In the genomic region with DNA sequence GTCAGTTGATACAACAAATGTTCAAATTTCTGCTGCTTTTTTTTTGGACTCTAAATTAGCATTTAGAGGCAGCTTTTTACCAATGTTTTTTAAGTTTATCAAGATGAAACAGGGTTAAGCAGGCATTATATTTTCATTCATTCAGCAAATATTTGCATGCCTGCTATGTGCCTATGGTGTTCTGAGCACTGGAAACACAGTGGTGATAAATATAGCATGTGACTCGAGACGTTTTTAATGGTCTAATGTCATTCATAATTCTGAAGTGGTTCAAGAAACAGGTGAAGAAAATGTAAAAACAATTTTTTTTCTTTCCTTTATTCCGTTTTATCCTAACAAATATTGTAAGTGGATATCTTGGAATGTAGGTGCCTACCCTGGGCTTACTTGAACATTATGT, we compare ENCODE assay signal across 25 cellular contexts.
"Had no signal": no experiment of that assay in that cellular context is flagged by ENCODE, and none has a peak within 500 bp of the region (broad histone marks: within the 10 kb centered on the region; RNA-seq: fewer than 3 reads in every experiment).

No MANE protein-coding gene starts in this region.

- H3K27me3 Mint-ChIP-seq: dendritic cell treated with granulocyte-macrophage colony-stimulating factor and Interleukin-4, amounts not matched to agents 40 ng/mL and 50 ng/mL, for 4 days; naive B cell; natural killer cell treated with Interleukin-12 subunit alpha and Interleukin-12 subunit beta and Interleukin-15 and Interleukin-18, amount 100 ng/mL, for 72 hours; stimulated activated naive B cell treated with anti-CD40 and anti-IgM and Interleukin-4, amounts not matched to agents 10 μg/mL and 1 μg/mL and 100 μg/mL, for 72 hours; stimulated activated naive CD8-positive, alpha-beta T cell treated with anti-CD3 and anti-CD28 coated beads, Interleukin-15, Interleukin-2, amounts not matched to agents 100 ng/mL and 50 ng/mL, for 24 hours had no signal

- H3K4me1 Mint-ChIP-seq: neural crest cell had no signal

- H3K36me3 Mint-ChIP-seq: mesothelial cell of epicardium; naive B cell; natural killer cell treated with Interleukin-12 subunit alpha and Interleukin-12 subunit beta and Interleukin-15 and Interleukin-18, amount 100 ng/mL, for 72 hours had no signal

- H3K27me3 ChIP-seq: gastrocnemius medialis, neutrophil, pancreas, right lobe of liver, tibial nerve, upper lobe of left lung had no signal

- H3K4me3 ChIP-seq: gastrocnemius medialis, mucosa of descending colon, pancreas, right lobe of liver, thoracic aorta, tibial nerve, upper lobe of left lung had no signal

- H3K9me3 ChIP-seq: gastrocnemius medialis, mucosa of descending colon, neutrophil, pancreas, right lobe of liver, thoracic aorta, tibial nerve, upper lobe of left lung had no signal

- H3K36me3 ChIP-seq: gastrocnemius medialis, neutrophil, pancreas, right lobe of liver, thoracic aorta, tibial nerve, upper lobe of left lung had no signal

- ATAC-seq: esophagus mucosa; mucosa of descending colon; natural killer cell treated with Interleukin-12 subunit alpha and Interleukin-12 subunit beta and Interleukin-15 and Interleukin-18, amount 100 ng/mL, for 72 hours; pancreas; right lobe of liver; stimulated activated naive B cell treated with anti-CD40 and anti-IgM and Interleukin-4, amounts not matched to agents 10 μg/mL and 1 μg/mL and 100 μg/mL, for 72 hours had no signal

- H3K27ac ChIP-seq: epithelial cell of prostate, gastrocnemius medialis, neutrophil, pancreas, right lobe of liver, thoracic aorta, tibial nerve, upper lobe of left lung had no signal

- H3K9me3 Mint-ChIP-seq: dendritic cell treated with granulocyte-macrophage colony-stimulating factor and Interleukin-4, amounts not matched to agents 40 ng/mL and 50 ng/mL, for 4 days; endodermal cell; mesothelial cell of epicardium; naive B cell; natural killer cell treated with Interleukin-12 subunit alpha and Interleukin-12 subunit beta and Interleukin-15 and Interleukin-18, amount 100 ng/mL, for 72 hours; neural crest cell; stimulated activated naive B cell treated with anti-CD40 and anti-IgM and Interleukin-4, amounts not matched to agents 10 μg/mL and 1 μg/mL and 100 μg/mL, for 72 hours; stimulated activated naive CD8-positive, alpha-beta T cell treated with anti-CD3 and anti-CD28 coated beads, Interleukin-15, Interleukin-2, amounts not matched to agents 100 ng/mL and 50 ng/mL, for 24 hours had no signal

- H3K4me3 Mint-ChIP-seq: dendritic cell treated with granulocyte-macrophage colony-stimulating factor and Interleukin-4, amounts not matched to agents 40 ng/mL and 50 ng/mL, for 4 days; endodermal cell; mesothelial cell of epicardium; naive B cell; natural killer cell treated with Interleukin-12 subunit alpha and Interleukin-12 subunit beta and Interleukin-15 and Interleukin-18, amount 100 ng/mL, for 72 hours; neural crest cell; stimulated activated naive B cell treated with anti-CD40 and anti-IgM and Interleukin-4, amounts not matched to agents 10 μg/mL and 1 μg/mL and 100 μg/mL, for 72 hours; stimulated activated naive CD8-positive, alpha-beta T cell treated with anti-CD3 and anti-CD28 coated beads, Interleukin-15, Interleukin-2, amounts not matched to agents 100 ng/mL and 50 ng/mL, for 24 hours had no signal

- DNase-seq: effector CD8-positive, alpha-beta T cell; endodermal cell; foreskin fibroblast; gastrocnemius medialis; head of caudate nucleus; mesenchymal stem cell; mucosa of descending colon; naive B cell; pancreas; right lobe of liver; small intestine; stimulated activated CD4-positive, alpha-beta T cell treated with anti-CD3 and anti-CD28 coated beads, Interleukin-15, amount 100 ng/mL, for 24 hours; stimulated activated CD4-positive, alpha-beta T cell treated with anti-CD3 and anti-CD28 coated beads, Interleukin-2, amount 100 ng/mL, for 48 hours; stimulated activated naive B cell treated with anti-CD40 and anti-IgM and Interleukin-4, amounts not matched to agents 10 μg/mL and 1 μg/mL and 100 μg/mL, for 72 hours; upper lobe of left lung had no signal

- H3K27ac Mint-ChIP-seq: dendritic cell treated with granulocyte-macrophage colony-stimulating factor and Interleukin-4, amounts not matched to agents 40 ng/mL and 50 ng/mL, for 4 days; endodermal cell; mesothelial cell of epicardium; stimulated activated naive B cell treated with anti-CD40 and anti-IgM and Interleukin-4, amounts not matched to agents 10 μg/mL and 1 μg/mL and 100 μg/mL, for 72 hours had no signal
